Comparison of ENCODE assay signal across 23 cellular contexts in the genomic region with DNA sequence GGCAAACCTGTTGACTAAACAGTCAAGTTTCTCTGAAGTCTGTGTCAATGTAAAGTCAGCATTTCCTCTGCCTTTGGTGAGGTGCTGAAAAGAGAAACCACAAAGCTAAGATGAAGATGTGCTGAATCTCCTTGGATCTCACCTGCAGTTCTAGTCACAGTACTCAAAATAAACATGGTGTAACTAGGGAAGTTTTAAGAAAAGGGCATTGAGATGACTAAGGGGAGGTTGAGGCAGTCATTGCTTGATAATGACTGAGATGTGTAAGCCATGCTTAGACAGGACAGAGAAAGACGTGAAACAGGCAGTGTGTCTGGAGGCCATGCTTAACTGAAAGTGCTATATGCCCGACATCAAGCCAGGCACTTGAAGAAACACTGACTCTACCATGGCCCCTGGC.
DNase-seq lines count a peak whose midpoint lies in the region; ATAC-seq, FAIRE-seq and TF ChIP-seq lines count a peak whose summit lies in the region.
"Had no signal": no experiment of that assay in that cellular context is flagged by ENCODE, and none has a peak within 500 bp of the region (broad histone marks: within the 10 kb centered on the region; RNA-seq: fewer than 3 reads in every experiment).

No MANE protein-coding gene starts in this region.

- no peak overlapping the region for H3K4me3 Mint-ChIP-seq in activated CD4-positive, alpha-beta T cell treated with anti-CD3 and anti-CD28 coated beads for 36 hours
- H3K4me3 Mint-ChIP-seq in activated CD4-positive, alpha-beta memory T cell treated with anti-CD3 and anti-CD28 coated beads, Interleukin-2, amount 10 ng/mL, durations not matched to agents 7 days and 5 days = no peak overlapping the region
- peak overlapping the region in 1 of 2 donors; percentile 32 for H3K4me3 Mint-ChIP-seq in effector memory CD8-positive, alpha-beta T cell
- H3K4me3 Mint-ChIP-seq: HFFc6 had no signal

- peak; percentile 63 for FAIRE-seq in GM12891 (lab: Jason Lieb, UNC)
- FAIRE-seq: GM19239 had no signal

- H3K9me3 Mint-ChIP-seq in activated CD4-positive, alpha-beta T cell treated with anti-CD3 and anti-CD28 coated beads for 36 hours (ENCODE audit: low read depth) = peaks cover 3% of the 10 kb centered on the region
- peaks cover 7% of the 10 kb centered on the region for H3K9me3 Mint-ChIP-seq in activated CD4-positive, alpha-beta memory T cell treated with anti-CD3 and anti-CD28 coated beads, Interleukin-2, amount 10 ng/mL, durations not matched to agents 7 days and 5 days
- peaks cover 0 to 7% of the 10 kb centered on the region in 2 donors for H3K9me3 Mint-ChIP-seq in effector memory CD8-positive, alpha-beta T cell

- DNase-seq in activated CD4-positive, alpha-beta T cell treated with anti-CD3 and anti-CD28 coated beads for 36 hours = peak; percentile 11
- no peak for DNase-seq in activated CD4-positive, alpha-beta T cell treated with anti-CD3 and anti-CD28 coated beads for 1 hour
- DNase-seq in GM12891 (ENCODE audit: insufficient read length, low spot score) = no peak
- DNase-seq in activated CD4-positive, alpha-beta memory T cell treated with anti-CD3 and anti-CD28 coated beads, Interleukin-2, amount 10 ng/mL, durations not matched to agents 7 days and 5 days = no peak
- DNase-seq in effector memory CD8-positive, alpha-beta T cell = no peak
- DNase-seq in NOMO-1 (lab: John Stamatoyannopoulos, UW; ENCODE audit: unreplicated experiment in 2 of 2) = no peak
- no peak for DNase-seq in MV-4-11 (lab: John Stamatoyannopoulos, UW)
- DNase-seq: 8988T; activated CD8-positive, alpha-beta memory T cell treated with anti-CD3 and anti-CD28 coated beads, Interleukin-2, amount 50 U/mL, for 48 hours; body of pancreas; effector CD8-positive, alpha-beta T cell; gastrocnemius medialis; HFFc6; NCI-H1105; NCI-H2029; NCI-H226; NCI-H774; nucleus accumbens; OCI-M1; upper lobe of right lung had no signal

- TF ChIP-seq POLR2A in GM12891 (IDR thresholded peaks at IDR 0.05; ENCODE audit: low read depth, low read length) = no peak

- peaks cover 33% of the 10 kb centered on the region for H3K4me1 Mint-ChIP-seq in activated CD4-positive, alpha-beta T cell treated with anti-CD3 and anti-CD28 coated beads for 36 hours
- H3K4me1 Mint-ChIP-seq in activated CD4-positive, alpha-beta memory T cell treated with anti-CD3 and anti-CD28 coated beads, Interleukin-2, amount 10 ng/mL, durations not matched to agents 7 days and 5 days = peaks cover 9% of the 10 kb centered on the region
- peaks cover 0 to 4% of the 10 kb centered on the region in 2 donors for H3K4me1 Mint-ChIP-seq in effector memory CD8-positive, alpha-beta T cell (ENCODE audit: low read depth in 2 of 2)

- POLR2A ChIA-PET in activated CD4-positive, alpha-beta T cell treated with anti-CD3 and anti-CD28 coated beads for 36 hours (lab: Charles Lee) = no interaction called here
- POLR2A ChIA-PET in activated CD4-positive, alpha-beta memory T cell treated with anti-CD3 and anti-CD28 coated beads, Interleukin-2, amount 10 ng/mL, durations not matched to agents 7 days and 5 days (lab: Charles Lee) = no interaction called here

- ATAC-seq in activated CD4-positive, alpha-beta T cell treated with anti-CD3 and anti-CD28 coated beads for 36 hours = peak; percentile 91
- ATAC-seq in effector memory CD8-positive, alpha-beta T cell (replicated peaks) = peak; percentile 60
- ATAC-seq in HG02938 (IDR thresholded peaks at IDR 0.05; ENCODE audit: unreplicated experiment) = no peak
- ATAC-seq: body of pancreas, gastrocnemius medialis, Right ventricle myocardium inferior, upper lobe of right lung had no signal

- H3K36me3 Mint-ChIP-seq in activated CD4-positive, alpha-beta T cell treated with anti-CD3 and anti-CD28 coated beads for 36 hours (ENCODE audit: low read depth) = no peaks in the 10 kb centered on the region
- no peaks in the 10 kb centered on the region for H3K36me3 Mint-ChIP-seq in activated CD4-positive, alpha-beta memory T cell treated with anti-CD3 and anti-CD28 coated beads, Interleukin-2, amount 10 ng/mL, durations not matched to agents 7 days and 5 days (ENCODE audit: low read depth)
- H3K36me3 Mint-ChIP-seq in effector memory CD8-positive, alpha-beta T cell (ENCODE audit: insufficient read depth) = no peaks in the 10 kb centered on the region

- CTCF ChIA-PET in activated CD4-positive, alpha-beta T cell treated with anti-CD3 and anti-CD28 coated beads for 36 hours (lab: Charles Lee) = no interaction called here
- CTCF ChIA-PET in activated CD4-positive, alpha-beta memory T cell treated with anti-CD3 and anti-CD28 coated beads, Interleukin-2, amount 10 ng/mL, durations not matched to agents 7 days and 5 days (lab: Charles Lee) = no interaction called here

- H3K27ac Mint-ChIP-seq in activated CD4-positive, alpha-beta T cell treated with anti-CD3 and anti-CD28 coated beads for 36 hours = peak overlapping the region; percentile 22
- H3K27ac Mint-ChIP-seq in activated CD4-positive, alpha-beta memory T cell treated with anti-CD3 and anti-CD28 coated beads, Interleukin-2, amount 10 ng/mL, durations not matched to agents 7 days and 5 days = peak overlapping the region; percentile 61
- H3K27ac Mint-ChIP-seq in effector memory CD8-positive, alpha-beta T cell = no peak overlapping the region
- H3K27ac Mint-ChIP-seq: HFFc6 had no signal

- H3K27me3 Mint-ChIP-seq in activated CD4-positive, alpha-beta T cell treated with anti-CD3 and anti-CD28 coated beads for 36 hours = no peaks in the 10 kb centered on the region
- no peaks in the 10 kb centered on the region for H3K27me3 Mint-ChIP-seq in activated CD4-positive, alpha-beta memory T cell treated with anti-CD3 and anti-CD28 coated beads, Interleukin-2, amount 10 ng/mL, durations not matched to agents 7 days and 5 days
- no peaks in the 10 kb centered on the region for H3K27me3 Mint-ChIP-seq in effector memory CD8-positive, alpha-beta T cell

- intact Hi-C loops in activated CD4-positive, alpha-beta T cell treated with anti-CD3 and anti-CD28 coated beads for 36 hours (cut with DNase I, micrococcal nuclease) = no loop called here

TF ChIP-seq in GM12891, 5 proteins besides CTCF, POLR2A, EP300 and RAD21:
- TF ChIP-seq TAF1 (IDR thresholded peaks at IDR 0.05; ENCODE audit: low read depth, low read length) (no peak), POU2F2 (IDR thresholded peaks at IDR 0.05; ENCODE audit: low read depth, low read length) (no peak), SPI1 (IDR thresholded peaks at IDR 0.05; ENCODE audit: low read depth, low read length) (no peak), PAX5 (IDR thresholded peaks at IDR 0.05; ENCODE audit: insufficient read depth, low read length, severe bottlenecking) (no peak), POLR2AphosphoS5 (IDR thresholded peaks at IDR 0.05; ENCODE audit: low read depth, low read length) (no peak)

Comparison
In these comparisons a context has a peak if more than half of its experiments do, and no peak if none do; other contexts are left out.
1. H3K27ac Mint-ChIP-seq: peak in activated CD4-positive, alpha-beta T cell treated with anti-CD3 and anti-CD28 coated beads for 36 hours (single experiment) and activated CD4-positive, alpha-beta memory T cell treated with anti-CD3 and anti-CD28 coated beads, Interleukin-2, amount 10 ng/mL, durations not matched to agents 7 days and 5 days (single experiment); none in effector memory CD8-positive, alpha-beta T cell (0 of 2).